Comparison of ENCODE assay signal across 8 cellular contexts in genomic region chr2:26347286-26347865, GRCh38. TPM values are rescaled to one million over a fixed set of nuclear protein-coding genes. Genes with fewer than 3 reads are reported as not detected.
DNase-seq lines count a peak whose midpoint lies in the region; FAIRE-seq and TF ChIP-seq lines count a peak whose summit lies in the region.

No MANE protein-coding gene starts in this region.

- peaks cover 76% of the 10 kb centered on the region for H3K79me2 ChIP-seq in SU-DHL-6 (ENCODE audit: insufficient read depth, low read length)

- no peak for TF ChIP-seq CTCF in SU-DHL-6 (IDR thresholded peaks at IDR 0.05; ENCODE audit: insufficient read depth, low read length, poor library complexity, severe bottlenecking)
- no peak for TF ChIP-seq CTCF in retinal pigment epithelial cell (conservative IDR thresholded peaks at IDR 0.05; ENCODE audit: low read depth, low read length)
- TF ChIP-seq CTCF in RWPE1 (conservative IDR thresholded peaks at IDR 0.05; ENCODE audit: low read depth) = no peak

- POLR2A ChIA-PET in RWPE1 (lab: Yijun Ruan, JAX; ENCODE audit: low non-redundant PET) = no interaction called here

- H3K4me3 ChIP-seq in H7 (ENCODE audit: insufficient read depth, low read depth, low read length) (peak overlapping the region; percentile 95; the same call in 1 of the 2 replicates), SU-DHL-6 (ENCODE audit: insufficient read depth, low read length, poor library complexity, severe bottlenecking) (peak overlapping the region; percentile 92), retinal pigment epithelial cell (ENCODE audit: low read length) (peak overlapping the region; percentile 93)

- H3K27ac ChIP-seq in SU-DHL-6 (ENCODE audit: low read depth, low read length) (peak overlapping the region; percentile 73; the same call in 1 of the 2 replicates), RWPE1 (no peak overlapping the region)

- peaks cover 3% of the 10 kb centered on the region; the same call in 1 of the 2 replicates for H4K20me1 ChIP-seq in SU-DHL-6 (ENCODE audit: low read depth, low read length)

- TF ChIP-seq POLR2A in GM12891 (IDR thresholded peaks at IDR 0.05; ENCODE audit: low read depth, low read length) = no peak

- no peaks in the 10 kb centered on the region for H3K9me3 ChIP-seq in SU-DHL-6 (ENCODE audit: insufficient read depth, low read length)

- CTCF ChIA-PET in RWPE1 (lab: Yijun Ruan, JAX) = no interaction called here

- peak overlapping the region; percentile 91 for H3K9ac ChIP-seq in SU-DHL-6 (ENCODE audit: low read length)

- DNase-seq in H7 (no peak), fibroblast of gingiva (ENCODE audit: low read depth) (peak; percentile 11), retinal pigment epithelial cell (ENCODE audit: low read depth) (no peak), GM12891 (ENCODE audit: insufficient read length, low spot score) (no peak), RWPE1 (ENCODE audit: low spot score) (no peak), NCI-H2227 (lab: John Stamatoyannopoulos, UW; ENCODE audit: unreplicated experiment) (no peak), frontal cortex (ENCODE audit: low spot score in 2 of 2) (no peak)

- no peak overlapping the region for H2AFZ ChIP-seq in SU-DHL-6 (ENCODE audit: low read depth, low read length, severe bottlenecking)

- peaks cover 4% of the 10 kb centered on the region; the same call in 1 of the 2 replicates for H3F3A ChIP-seq in SU-DHL-6 (ENCODE audit: insufficient read depth)

- H3K27me3 ChIP-seq in H7 (ENCODE audit: control insufficient read depth, insufficient read depth, low read length) (no peaks in the 10 kb centered on the region), SU-DHL-6 (ENCODE audit: low read length) (no peaks in the 10 kb centered on the region)

- H3K4me2 ChIP-seq in SU-DHL-6 (ENCODE audit: low read depth, low read length, poor library complexity, severe bottlenecking) = peak overlapping the region; percentile 93

- no peaks in the 10 kb centered on the region for H3K36me3 ChIP-seq in H7 (replicated peaks; ENCODE audit: control insufficient read depth, insufficient read depth, low read length)
- no peaks in the 10 kb centered on the region; the same call in 1 of the 2 replicates for H3K36me3 ChIP-seq in SU-DHL-6 (ENCODE audit: low read length)

- H3K9me2 ChIP-seq in SU-DHL-6 (replicated peaks; ENCODE audit: insufficient read depth, low read length) = no peaks in the 10 kb centered on the region

- FAIRE-seq in GM12891 (lab: Jason Lieb, UNC) (no peak), frontal cortex (lab: Jason Lieb, UNC) (no peak)

TF ChIP-seq in GM12891, 5 proteins besides CTCF, POLR2A, EP300 and RAD21:
- TF ChIP-seq POU2F2 (IDR thresholded peaks at IDR 0.05; ENCODE audit: low read depth, low read length) (no peak), POLR2AphosphoS5 (IDR thresholded peaks at IDR 0.05; ENCODE audit: low read depth, low read length) (no peak), TAF1 (IDR thresholded peaks at IDR 0.05; ENCODE audit: low read depth, low read length) (no peak), PAX5 (IDR thresholded peaks at IDR 0.05; ENCODE audit: insufficient read depth, low read length, severe bottlenecking) (no peak), SPI1 (IDR thresholded peaks at IDR 0.05; ENCODE audit: low read depth, low read length) (no peak)

RNA-seq across cellular contexts. Expression of gene ADGRF3, which starts 0.8 kb away (rescaled TPM):
- 1.2 TPM in 1 of 2 replicates, not detected in the other for total RNA-seq in H7 (2014; rRNA removed; shearing (Covaris generic))
- 1.1 TPM for polyA plus RNA-seq in GM12891 (2012; ENCODE audit: low read depth, missing spikeins)
- under 0.01 TPM for total RNA-seq in frontal cortex

RNA-seq across cellular contexts. Expression of gene SELENOI, which starts 1.4 kb away (rescaled TPM):
- total RNA-seq in H7 (2014; rRNA removed; shearing (Covaris generic)) = 28.4 and 31.0 TPM in 2 replicates
- 5.4 TPM for polyA plus RNA-seq in GM12891 (2012; ENCODE audit: low read depth, missing spikeins)
- total RNA-seq in frontal cortex = 63.6 TPM

RNA-seq across cellular contexts. Expression of gene DRC1, which starts 54.3 kb away (rescaled TPM):
- total RNA-seq in H7 (2014; rRNA removed; shearing (Covaris generic)) = 0.07 TPM in 1 of 2 replicates, not detected in the other
- polyA plus RNA-seq in GM12891 (2012; ENCODE audit: low read depth, missing spikeins) = not detected
- 9.0 TPM for total RNA-seq in frontal cortex
